In the genomic region with DNA sequence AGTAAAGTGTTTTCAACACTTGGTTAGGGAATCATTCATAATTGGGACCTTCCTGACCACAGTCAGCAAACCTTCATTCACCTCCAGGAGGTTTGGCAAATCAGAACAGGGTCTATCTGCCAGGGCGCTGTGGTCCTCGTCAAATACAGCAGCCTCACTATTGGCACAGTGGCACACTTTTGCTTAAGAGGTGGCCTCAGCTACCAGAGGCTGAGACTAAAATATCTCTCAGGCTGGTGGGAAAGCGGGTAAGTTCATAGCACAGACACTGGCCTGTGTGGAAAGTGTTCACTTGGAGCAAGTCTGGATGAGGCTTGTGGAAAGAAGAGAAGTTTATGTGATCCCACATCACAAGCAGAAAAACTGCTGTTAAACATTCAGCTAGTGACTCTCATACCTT, we compare ENCODE assay signal across 27 cellular contexts.
"Had no signal": no experiment of that assay in that cellular context is flagged by ENCODE, and none has a peak within 500 bp of the region (broad histone marks: within the 10 kb centered on the region; RNA-seq: fewer than 3 reads in every experiment).

No MANE protein-coding gene starts in this region.

- H3K9me3 ChIP-seq: body of pancreas had no signal

- H3K4me1 Mint-ChIP-seq: activated CD4-positive, alpha-beta T cell treated with anti-CD3 and anti-CD28 coated beads for 36 hours; activated CD4-positive, alpha-beta T cell treated with anti-CD3 and anti-CD28 coated beads, Interleukin-2, amount 10 ng/mL, durations not matched to agents 24 days and 14 days; activated CD8-positive, alpha-beta memory T cell treated with anti-CD3 and anti-CD28 coated beads, Interleukin-2, amount 10 ng/mL, durations not matched to agents 7 days and 5 days; endodermal cell had no signal

- H3K27me3 Mint-ChIP-seq: activated CD8-positive, alpha-beta memory T cell treated with anti-CD3 and anti-CD28 coated beads, Interleukin-2, amount 10 ng/mL, durations not matched to agents 7 days and 5 days; dendritic cell treated with granulocyte-macrophage colony-stimulating factor and Interleukin-4, amounts not matched to agents 40 ng/mL and 50 ng/mL, for 4 days had no signal

- H3K27ac ChIP-seq: body of pancreas, coronary artery, dorsolateral prefrontal cortex had no signal

- H3K4me1 ChIP-seq: body of pancreas had no signal

- H3K36me3 Mint-ChIP-seq: activated CD4-positive, alpha-beta memory T cell treated with anti-CD3 and anti-CD28 coated beads for 36 hours; activated CD8-positive, alpha-beta memory T cell treated with anti-CD3 and anti-CD28 coated beads, Interleukin-2, amount 10 ng/mL, durations not matched to agents 7 days and 5 days; activated naive CD8-positive, alpha-beta T cell had no signal

- H3K9me3 Mint-ChIP-seq: activated CD4-positive, alpha-beta T cell treated with anti-CD3 and anti-CD28 coated beads, Interleukin-2, amount 10 ng/mL, durations not matched to agents 24 days and 14 days had no signal

- H3K27me3 ChIP-seq: body of pancreas, dorsolateral prefrontal cortex had no signal

- DNase-seq: activated CD4-positive, alpha-beta memory T cell treated with anti-CD3 and anti-CD28 coated beads for 36 hours; activated CD4-positive, alpha-beta T cell treated with anti-CD3 and anti-CD28 coated beads for 36 hours; activated CD4-positive, alpha-beta T cell treated with anti-CD3 and anti-CD28 coated beads, Interleukin-2, amount 10 ng/mL, durations not matched to agents 24 days and 14 days; activated CD4-positive, CD25-positive, alpha-beta regulatory T cell; activated CD4-positive, CD25-positive, alpha-beta regulatory T cell treated with anti-CD3 and anti-CD28 coated beads, Interleukin-2, amount 50 U/mL, for 72 hours; activated CD8-positive, alpha-beta memory T cell treated with anti-CD3 and anti-CD28 coated beads, Interleukin-2, amount 10 ng/mL, durations not matched to agents 7 days and 5 days; activated CD8-positive, alpha-beta memory T cell treated with anti-CD3 and anti-CD28 coated beads, Interleukin-2, amount 50 U/mL, for 4 hours; activated CD8-positive, alpha-beta T cell treated with anti-CD3 and anti-CD28 coated beads, Interleukin-2, amount 10 ng/mL, durations not matched to agents 7 days and 5 days; activated gamma-delta T cell; activated naive CD4-positive, alpha-beta T cell treated with anti-CD3 and anti-CD28 coated beads, Interleukin-2, amount 50 U/mL, for 16 hours; activated naive CD4-positive, alpha-beta T cell treated with Interleukin-2 at 50 U/mL for 16 hours; activated T-cell treated with anti-CD3 and anti-CD28 coated beads, Interleukin-2, amount 50 U/mL, for 1 hour; activated T-cell treated with anti-CD3 and anti-CD28 coated beads, Interleukin-2, amount 50 U/mL, for 72 hours; amniotic stem cell; anterior cingulate cortex; body of pancreas; central memory CD4-positive, alpha-beta T cell; cerebellar nuclear complex; dorsolateral prefrontal cortex; effector memory CD4-positive, alpha-beta T cell; endodermal cell; foreskin fibroblast; T-helper 2 cell had no signal

- H3K27ac Mint-ChIP-seq: activated CD4-positive, alpha-beta memory T cell treated with anti-CD3 and anti-CD28 coated beads for 36 hours; activated CD4-positive, alpha-beta T cell treated with anti-CD3 and anti-CD28 coated beads for 36 hours; activated CD4-positive, alpha-beta T cell treated with anti-CD3 and anti-CD28 coated beads, Interleukin-2, amount 10 ng/mL, durations not matched to agents 24 days and 14 days; activated CD8-positive, alpha-beta memory T cell treated with anti-CD3 and anti-CD28 coated beads, Interleukin-2, amount 10 ng/mL, durations not matched to agents 7 days and 5 days; activated CD8-positive, alpha-beta T cell treated with anti-CD3 and anti-CD28 coated beads, Interleukin-2, amount 10 ng/mL, durations not matched to agents 7 days and 5 days; activated naive CD8-positive, alpha-beta T cell; activated T-cell treated with anti-CD3 and anti-CD28 coated beads, Interleukin-2, amount 50 U/mL, for 72 hours; dendritic cell treated with granulocyte-macrophage colony-stimulating factor and Interleukin-4, amounts not matched to agents 40 ng/mL and 50 ng/mL, for 4 days; endodermal cell had no signal

- H3K4me3 ChIP-seq: body of pancreas, coronary artery, dorsolateral prefrontal cortex had no signal

- ATAC-seq: activated CD4-positive, alpha-beta T cell treated with anti-CD3 and anti-CD28 coated beads for 36 hours; activated CD8-positive, alpha-beta memory T cell treated with anti-CD3 and anti-CD28 coated beads, Interleukin-2, amount 10 ng/mL, durations not matched to agents 7 days and 5 days; activated CD8-positive, alpha-beta T cell treated with anti-CD3 and anti-CD28 coated beads, Interleukin-2, amount 10 ng/mL, durations not matched to agents 7 days and 5 days; activated T-cell treated with anti-CD3 and anti-CD28 coated beads, Interleukin-2, amount 50 U/mL, for 72 hours; body of pancreas; esophagus mucosa had no signal

- H3K4me3 Mint-ChIP-seq: activated CD4-positive, alpha-beta memory T cell treated with anti-CD3 and anti-CD28 coated beads for 36 hours; activated CD4-positive, alpha-beta T cell treated with anti-CD3 and anti-CD28 coated beads for 36 hours; activated CD4-positive, alpha-beta T cell treated with anti-CD3 and anti-CD28 coated beads, Interleukin-2, amount 10 ng/mL, durations not matched to agents 24 days and 14 days; activated CD8-positive, alpha-beta memory T cell treated with anti-CD3 and anti-CD28 coated beads, Interleukin-2, amount 10 ng/mL, durations not matched to agents 7 days and 5 days; activated CD8-positive, alpha-beta T cell treated with anti-CD3 and anti-CD28 coated beads, Interleukin-2, amount 10 ng/mL, durations not matched to agents 7 days and 5 days; activated naive CD8-positive, alpha-beta T cell; activated T-cell treated with anti-CD3 and anti-CD28 coated beads, Interleukin-2, amount 50 U/mL, for 72 hours; dendritic cell treated with granulocyte-macrophage colony-stimulating factor and Interleukin-4, amounts not matched to agents 40 ng/mL and 50 ng/mL, for 4 days; endodermal cell had no signal
